ENCODE assay signal across 1 cellular context in the genomic region with DNA sequence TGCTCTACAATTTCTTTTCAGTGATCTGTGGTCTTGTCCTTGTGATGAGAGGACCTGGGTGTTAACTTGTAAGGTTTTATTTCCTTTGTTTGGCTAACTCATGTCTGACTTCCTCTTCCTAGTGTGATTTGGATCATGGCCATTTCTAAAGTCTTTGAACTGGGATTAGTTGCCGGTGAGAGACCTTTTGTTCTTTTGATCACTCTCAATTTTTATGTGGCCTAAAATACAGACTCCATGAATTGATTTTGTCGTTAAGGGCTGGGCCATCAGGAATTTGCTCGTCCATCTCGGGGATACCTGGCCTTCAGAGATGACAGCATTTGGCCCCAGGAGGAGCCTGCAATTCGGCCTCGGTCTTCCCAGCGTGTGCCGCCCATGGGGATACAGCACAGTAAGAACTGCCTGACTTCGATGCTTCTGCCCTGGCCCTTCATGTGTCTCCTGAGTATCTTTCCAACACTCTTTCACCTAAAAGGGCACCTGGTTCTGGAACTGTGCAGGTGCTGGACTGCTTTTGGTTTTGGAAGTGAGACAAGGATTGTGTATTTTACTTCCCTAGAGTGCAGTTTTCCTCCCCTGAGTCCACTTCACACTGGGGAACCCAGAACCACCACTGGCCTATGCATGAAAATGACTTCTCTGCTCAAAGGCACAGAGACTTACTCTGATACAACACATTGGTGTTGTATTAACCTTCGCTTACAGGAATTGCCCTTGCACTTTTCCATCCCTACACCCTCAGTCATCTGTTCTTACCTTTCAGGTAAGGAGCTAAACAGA.
TF ChIP-seq lines count a peak whose summit lies in the region.

No MANE protein-coding gene starts in this region.

TF ChIP-seq in GM23338, 12 proteins besides CTCF, POLR2A, EP300 and RAD21:
- TF ChIP-seq, protein P1, sequence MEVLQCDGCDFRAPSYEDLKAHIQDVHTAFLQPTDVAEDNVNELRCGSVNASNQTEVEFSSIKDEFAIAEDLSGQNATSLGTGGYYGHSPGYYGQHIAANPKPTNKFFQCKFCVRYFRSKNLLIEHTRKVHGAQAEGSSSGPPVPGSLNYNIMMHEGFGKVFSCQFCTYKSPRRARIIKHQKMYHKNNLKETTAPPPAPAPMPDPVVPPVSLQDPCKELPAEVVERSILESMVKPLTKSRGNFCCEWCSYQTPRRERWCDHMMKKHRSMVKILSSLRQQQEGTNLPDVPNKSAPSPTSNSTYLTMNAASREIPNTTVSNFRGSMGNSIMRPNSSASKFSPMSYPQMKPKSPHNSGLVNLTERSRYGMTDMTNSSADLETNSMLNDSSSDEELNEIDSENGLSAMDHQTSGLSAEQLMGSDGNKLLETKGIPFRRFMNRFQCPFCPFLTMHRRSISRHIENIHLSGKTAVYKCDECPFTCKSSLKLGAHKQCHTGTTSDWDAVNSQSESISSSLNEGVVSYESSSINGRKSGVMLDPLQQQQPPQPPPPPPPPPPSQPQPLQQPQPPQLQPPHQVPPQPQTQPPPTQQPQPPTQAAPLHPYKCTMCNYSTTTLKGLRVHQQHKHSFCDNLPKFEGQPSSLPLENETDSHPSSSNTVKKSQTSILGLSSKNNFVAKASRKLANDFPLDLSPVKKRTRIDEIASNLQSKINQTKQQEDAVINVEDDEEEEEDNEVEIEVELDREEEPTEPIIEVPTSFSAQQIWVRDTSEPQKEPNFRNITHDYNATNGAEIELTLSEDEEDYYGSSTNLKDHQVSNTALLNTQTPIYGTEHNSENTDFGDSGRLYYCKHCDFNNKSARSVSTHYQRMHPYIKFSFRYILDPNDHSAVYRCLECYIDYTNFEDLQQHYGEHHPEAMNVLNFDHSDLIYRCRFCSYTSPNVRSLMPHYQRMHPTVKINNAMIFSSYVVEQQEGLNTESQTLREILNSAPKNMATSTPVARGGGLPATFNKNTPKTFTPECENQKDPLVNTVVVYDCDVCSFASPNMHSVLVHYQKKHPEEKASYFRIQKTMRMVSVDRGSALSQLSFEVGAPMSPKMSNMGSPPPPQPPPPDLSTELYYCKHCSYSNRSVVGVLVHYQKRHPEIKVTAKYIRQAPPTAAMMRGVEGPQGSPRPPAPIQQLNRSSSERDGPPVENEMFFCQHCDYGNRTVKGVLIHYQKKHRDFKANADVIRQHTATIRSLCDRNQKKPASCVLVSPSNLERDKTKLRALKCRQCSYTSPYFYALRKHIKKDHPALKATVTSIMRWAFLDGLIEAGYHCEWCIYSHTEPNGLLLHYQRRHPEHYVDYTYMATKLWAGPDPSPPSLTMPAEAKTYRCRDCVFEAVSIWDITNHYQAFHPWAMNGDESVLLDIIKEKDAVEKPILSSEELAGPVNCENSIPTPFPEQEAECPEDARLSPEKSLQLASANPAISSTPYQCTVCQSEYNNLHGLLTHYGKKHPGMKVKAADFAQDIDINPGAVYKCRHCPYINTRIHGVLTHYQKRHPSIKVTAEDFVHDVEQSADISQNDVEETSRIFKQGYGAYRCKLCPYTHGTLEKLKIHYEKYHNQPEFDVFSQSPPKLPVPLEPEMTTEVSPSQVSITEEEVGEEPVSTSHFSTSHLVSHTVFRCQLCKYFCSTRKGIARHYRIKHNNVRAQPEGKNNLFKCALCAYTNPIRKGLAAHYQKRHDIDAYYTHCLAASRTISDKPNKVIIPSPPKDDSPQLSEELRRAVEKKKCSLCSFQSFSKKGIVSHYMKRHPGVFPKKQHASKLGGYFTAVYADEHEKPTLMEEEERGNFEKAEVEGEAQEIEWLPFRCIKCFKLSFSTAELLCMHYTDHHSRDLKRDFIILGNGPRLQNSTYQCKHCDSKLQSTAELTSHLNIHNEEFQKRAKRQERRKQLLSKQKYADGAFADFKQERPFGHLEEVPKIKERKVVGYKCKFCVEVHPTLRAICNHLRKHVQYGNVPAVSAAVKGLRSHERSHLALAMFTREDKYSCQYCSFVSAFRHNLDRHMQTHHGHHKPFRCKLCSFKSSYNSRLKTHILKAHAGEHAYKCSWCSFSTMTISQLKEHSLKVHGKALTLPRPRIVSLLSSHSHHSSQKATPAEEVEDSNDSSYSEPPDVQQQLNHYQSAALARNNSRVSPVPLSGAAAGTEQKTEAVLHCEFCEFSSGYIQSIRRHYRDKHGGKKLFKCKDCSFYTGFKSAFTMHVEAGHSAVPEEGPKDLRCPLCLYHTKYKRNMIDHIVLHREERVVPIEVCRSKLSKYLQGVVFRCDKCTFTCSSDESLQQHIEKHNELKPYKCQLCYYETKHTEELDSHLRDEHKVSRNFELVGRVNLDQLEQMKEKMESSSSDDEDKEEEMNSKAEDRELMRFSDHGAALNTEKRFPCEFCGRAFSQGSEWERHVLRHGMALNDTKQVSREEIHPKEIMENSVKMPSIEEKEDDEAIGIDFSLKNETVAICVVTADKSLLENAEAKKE (CRISPR knock-in tag; IDR thresholded peaks at IDR 0.05): no peak
- TF ChIP-seq CREB1 (CRISPR knock-in tag; IDR thresholded peaks at IDR 0.05; ENCODE audit: low read depth): no peak
- no peak for TF ChIP-seq EZH2 (IDR thresholded peaks at IDR 0.05; ENCODE audit: low read depth, unreplicated experiment)
- TF ChIP-seq ETS1 (IDR thresholded peaks at IDR 0.05): no peak
- TF ChIP-seq POLR2AphosphoS5 (IDR thresholded peaks at IDR 0.05; ENCODE audit: low read depth): no peak; the same call in 1 of the 2 replicates
- TF ChIP-seq ZNF331 (CRISPR knock-in tag; IDR thresholded peaks at IDR 0.05; ENCODE audit: low read depth): no peak
- no peak for TF ChIP-seq STAT1 (IDR thresholded peaks at IDR 0.05; ENCODE audit: unreplicated experiment)
- TF ChIP-seq ZNF114 (CRISPR knock-in tag; IDR thresholded peaks at IDR 0.05): no peak
- TF ChIP-seq JUNB (IDR thresholded peaks at IDR 0.05; ENCODE audit: unreplicated experiment): no peak
- TF ChIP-seq REST (IDR thresholded peaks at IDR 0.05; ENCODE audit: unreplicated experiment): no peak
- no peak; the same call in 1 of the 2 replicates for TF ChIP-seq NANOG (IDR thresholded peaks at IDR 0.05; ENCODE audit: borderline replicate concordance)
